10 cellular contexts compared by ENCODE assay signal in genomic region chr11:2987881-2988280, GRCh38. TPM values are rescaled to one million over a fixed set of nuclear protein-coding genes. Genes with fewer than 3 reads are reported as not detected.
DNase-seq lines count a peak whose midpoint lies in the region; ATAC-seq, FAIRE-seq and TF ChIP-seq lines count a peak whose summit lies in the region.
"Had no signal": no experiment of that assay in that cellular context is flagged by ENCODE, and none has a peak within 500 bp of the region (broad histone marks: within the 10 kb centered on the region; RNA-seq: fewer than 3 reads in every experiment).

No MANE protein-coding gene starts in this region.

- H3K9me2 ChIP-seq in OCI-LY7 (ENCODE audit: insufficient read depth, low read length), result no peaks in the 10 kb centered on the region

- H3K9me3 ChIP-seq in OCI-LY7 (ENCODE audit: low read length) (no peaks in the 10 kb centered on the region; the same call in 1 of the 2 replicates), keratinocyte (ENCODE audit: control insufficient read depth, low read depth, low read length) (no peaks in the 10 kb centered on the region)

- peak overlapping the region; percentile 88 for H3K9ac ChIP-seq in keratinocyte (ENCODE audit: control insufficient read depth, extremely low read depth, insufficient read depth, low read length)

- H3K27me3 ChIP-seq in keratinocyte (ENCODE audit: control insufficient read depth, extremely low read depth, insufficient read depth, low read length), result no peaks in the 10 kb centered on the region

- H4K20me1 ChIP-seq in OCI-LY7 (ENCODE audit: insufficient read depth, low read length) (peaks cover 48% of the 10 kb centered on the region), keratinocyte (ENCODE audit: control insufficient read depth, extremely low read depth, insufficient read depth, low read length) (peaks cover 16% of the 10 kb centered on the region)

- POLR2A ChIA-PET in OCI-LY7 (lab: Charles Lee), result no interaction called here

- H3K4me3 ChIP-seq in OCI-LY7 (ENCODE audit: low read depth, low read length, poor library complexity, severe bottlenecking) (peak overlapping the region; percentile 97), keratinocyte (ENCODE audit: control insufficient read depth in 2 of 3, extremely low read depth in 1 of 3, insufficient read depth in 2 of 3, low read depth in 1 of 3, low read length in 3 of 3) (peak overlapping the region in 1 of 3 experiments; percentile 93)

- TF ChIP-seq CTCF in OCI-LY7 (conservative IDR thresholded peaks at IDR 0.05; ENCODE audit: low read length) (no peak), keratinocyte (optimal IDR thresholded peaks at IDR 0.05 in 1 of 3, IDR thresholded peaks at IDR 0.05 in 1 of 3, conservative IDR thresholded peaks at IDR 0.05 in 1 of 3; ENCODE audit: extremely low read depth in 1 of 3, insufficient read depth in 2 of 3, low read length in 3 of 3) (no peak)

- H3K9me1 ChIP-seq in keratinocyte (ENCODE audit: control insufficient read depth, extremely low read depth, insufficient read depth, low read length), result peaks cover 3% of the 10 kb centered on the region

- H3K36me3 ChIP-seq in OCI-LY7 (ENCODE audit: insufficient read depth, low read length), result peaks cover 87% of the 10 kb centered on the region
- peaks cover 5 to 10% of the 10 kb centered on the region in 2 experiments for H3K36me3 ChIP-seq in keratinocyte (ENCODE audit: control insufficient read depth in 2 of 2, extremely low read depth in 1 of 2, insufficient read depth in 2 of 2, low read length in 2 of 2)

- intact Hi-C loops in OCI-LY7 (cut with micrococcal nuclease; ENCODE audit: unreplicated experiment), result no loop called here

- ATAC-seq in HG03135 (IDR thresholded peaks at IDR 0.05; ENCODE audit: unreplicated experiment), result no peak

- no peak for FAIRE-seq in keratinocyte (lab: Jason Lieb, UNC)

- CTCF ChIA-PET in OCI-LY7 (lab: Charles Lee; ENCODE audit: unreplicated experiment), result no interaction called here

- peak overlapping the region; percentile 76 for H3K4me2 ChIP-seq in OCI-LY7 (ENCODE audit: low read length)
- peak overlapping the region; percentile 94 for H3K4me2 ChIP-seq in keratinocyte (ENCODE audit: control insufficient read depth, extremely low read depth, insufficient read depth, low read depth, low read length)

- DNase-seq in OCI-LY7 (ENCODE audit: low spot score) (no peak), keratinocyte (ENCODE audit: low read depth, low spot score) (no peak), NCI-H1105 (lab: John Stamatoyannopoulos, UW) (no peak), A172 (ENCODE audit: low spot score) (no peak), NCI-H2227 treated with DMSO at 0.1 percent for 48 hours (lab: John Stamatoyannopoulos, UW) (no peak)
- DNase-seq in activated naive CD4-positive, alpha-beta T cell treated with anti-CD3 and anti-CD28 coated beads, Interleukin-2, amount 50 U/mL, for 16 hours, result peak; percentile 55
- DNase-seq in stimulated activated naive CD4-positive, alpha-beta T cell (lab: John Stamatoyannopoulos, UW), result peak; percentile 19 to 73 (median 48)
- DNase-seq: KBM-7, WERI-Rb-1 had no signal

- H3K27ac ChIP-seq in OCI-LY7 (ENCODE audit: low read depth, low read length, poor library complexity, severe bottlenecking), result no peak overlapping the region
- peak overlapping the region; percentile 87 for H3K27ac ChIP-seq in keratinocyte (ENCODE audit: control insufficient read depth, insufficient read depth, low read length)
- H3K27ac ChIP-seq: WERI-Rb-1 had no signal

- H3K4me1 ChIP-seq in OCI-LY7 (ENCODE audit: insufficient read depth, low read length, poor library complexity, severe bottlenecking) (peaks cover 19% of the 10 kb centered on the region), keratinocyte (ENCODE audit: control insufficient read depth, extremely low read depth, insufficient read depth, low read length) (peaks cover 32% of the 10 kb centered on the region)

- BruUV-seq in OCI-LY7 (replicated peaks; lab: Mats Ljungman, UMichigan), result no TSS peak

- dilution Hi-C loops in keratinocyte (cut with MboI; ENCODE audit: extremely low pct_ligation_motif_present, low sequenced_read_pairs), result no loop called here

- H3K79me2 ChIP-seq in OCI-LY7 (ENCODE audit: insufficient read depth, low read depth, low read length), result peaks cover 90% of the 10 kb centered on the region
- H3K79me2 ChIP-seq in keratinocyte (ENCODE audit: control insufficient read depth, insufficient read depth, low read length), result peaks cover 90% of the 10 kb centered on the region

- no peak overlapping the region for H2AFZ ChIP-seq in OCI-LY7 (ENCODE audit: low read length)
- no peak overlapping the region for H2AFZ ChIP-seq in keratinocyte (ENCODE audit: control insufficient read depth, low read length)

RNA-seq across cellular contexts. Expression of gene NAP1L4, which starts 4.2 kb away (rescaled TPM):
- total RNA-seq in OCI-LY7 (2014; rRNA removed; shearing (Covaris generic)), result 152 and 247 TPM in 2 replicates
- 183 and 188 TPM in 2 replicates for total RNA-seq in OCI-LY7 (2022)
- 92.2 to 136 TPM (median 108 TPM) in 3 replicates for polyA plus RNA-seq in keratinocyte
- polyA plus RNA-seq in keratinocyte (2011; ENCODE audit: low read depth), result 384 TPM
- 104 and 177 TPM in 2 replicates for polyA plus RNA-seq in keratinocyte (2011; cell fraction: cytosol; rRNA removed)
- polyA plus RNA-seq in keratinocyte (2011; cell fraction: nucleus; rRNA removed), result 146 and 160 TPM in 2 replicates
- polyA plus RNA-seq in keratinocyte (2012; ENCODE audit: low replicate concordance), result 80.7 and 121 TPM in 2 replicates
- polyA minus RNA-seq in keratinocyte, result 56.5 to 117 TPM (median 69.2 TPM) in 3 replicates
- polyA minus RNA-seq in keratinocyte (2011; cell fraction: cytosol; rRNA and poly(A)+ RNA removed), result 68.1 TPM
- polyA minus RNA-seq in keratinocyte (2011; cell fraction: nucleus; rRNA and poly(A)+ RNA removed), result 46.6 and 92.2 TPM in 2 replicates
- total RNA-seq in A172 (2014; rRNA removed; shearing (Covaris generic)), result 149 and 162 TPM in 2 replicates

RNA-seq across cellular contexts. Expression of gene PHLDA2, which starts 58.7 kb away (rescaled TPM):
- 0.16 and 1.0 TPM in 2 replicates for total RNA-seq in OCI-LY7 (2014; rRNA removed; shearing (Covaris generic))
- total RNA-seq in OCI-LY7 (2022), result 0.34 and 0.50 TPM in 2 replicates
- 24.3 to 36.0 TPM (median 27.3 TPM) in 3 replicates for polyA plus RNA-seq in keratinocyte
- 52.2 TPM for polyA plus RNA-seq in keratinocyte (2011; ENCODE audit: low read depth)
- 35.3 and 141 TPM in 2 replicates for polyA plus RNA-seq in keratinocyte (2011; cell fraction: cytosol; rRNA removed)
- polyA plus RNA-seq in keratinocyte (2011; cell fraction: nucleus; rRNA removed), result 15.6 and 36.1 TPM in 2 replicates
- 80.5 and 153 TPM in 2 replicates for polyA plus RNA-seq in keratinocyte (2012; ENCODE audit: low replicate concordance)
- 2.6 to 28.4 TPM (median 4.5 TPM) in 3 replicates for polyA minus RNA-seq in keratinocyte
- 91.1 TPM for polyA minus RNA-seq in keratinocyte (2011; cell fraction: cytosol; rRNA and poly(A)+ RNA removed)
- 12.3 and 12.4 TPM in 2 replicates for polyA minus RNA-seq in keratinocyte (2011; cell fraction: nucleus; rRNA and poly(A)+ RNA removed)
- total RNA-seq in A172 (2014; rRNA removed; shearing (Covaris generic)), result 30.8 and 34.4 TPM in 2 replicates

Comparison
In these comparisons a context has a peak if more than half of its experiments do, and no peak if none do; other contexts are left out.
1. DNase-seq: peak in activated naive CD4-positive, alpha-beta T cell treated with anti-CD3 and anti-CD28 coated beads, Interleukin-2, amount 50 U/mL, for 16 hours (single experiment) and stimulated activated naive CD4-positive, alpha-beta T cell (6 of 6); none in OCI-LY7 (single experiment), keratinocyte (single experiment), NCI-H1105 (single experiment), A172 (single experiment) and NCI-H2227 treated with DMSO at 0.1 percent for 48 hours (single experiment).
2. RNA of gene PHLDA2, which starts 58.7 kb away (total RNA-seq): 30.8 to 34.4 TPM in A172; 0.16 to 1.0 TPM in OCI-LY7; every median in the first group is over 10 times any median in the second.